Comparison of ENCODE assay signal across 30 cellular contexts in genomic region chr4:113998531-113998930, GRCh38. TPM values are rescaled to one million over a fixed set of nuclear protein-coding genes. Genes with fewer than 3 reads are reported as not detected.
"Had no signal": no experiment of that assay in that cellular context is flagged by ENCODE, and none has a peak within 500 bp of the region (broad histone marks: within the 10 kb centered on the region; RNA-seq: fewer than 3 reads in every experiment).

No MANE protein-coding gene starts in this region.

- H3K4me3 ChIP-seq: colonic mucosa, dorsolateral prefrontal cortex, heart left ventricle, lower lobe of right lung, neural progenitor cell, psoas muscle, testis, uterus had no signal

- H3K27ac ChIP-seq: colonic mucosa, dorsolateral prefrontal cortex, heart left ventricle, lower lobe of right lung, neural progenitor cell, parathyroid adenoma, psoas muscle, testis, uterus had no signal

- H3K9ac ChIP-seq: neural progenitor cell, parathyroid adenoma had no signal

- H3K4me1 ChIP-seq: heart left ventricle, lower lobe of right lung, neural progenitor cell, parathyroid adenoma, psoas muscle, testis, uterus had no signal

- H3K36me3 ChIP-seq: colonic mucosa, heart left ventricle, lower lobe of right lung, neural progenitor cell, uterus had no signal

- H3K4me2 ChIP-seq: neural progenitor cell had no signal

- ATAC-seq: activated CD4-positive, alpha-beta T cell treated with anti-CD3 and anti-CD28 coated beads for 36 hours; activated CD8-positive, alpha-beta memory T cell treated with anti-CD3 and anti-CD28 coated beads, Interleukin-2, amount 10 ng/mL, durations not matched to agents 7 days and 5 days; activated CD8-positive, alpha-beta T cell treated with anti-CD3 and anti-CD28 coated beads, Interleukin-2, amount 10 ng/mL, durations not matched to agents 7 days and 5 days; activated naive CD8-positive, alpha-beta T cell treated with anti-CD3 and anti-CD28 coated beads, Interleukin-2, amount 50 U/mL, for 24 hours; lower lobe of right lung; naive thymus-derived CD8-positive, alpha-beta T cell; psoas muscle had no signal

- H3K9me3 ChIP-seq: colonic mucosa, heart left ventricle, lower lobe of right lung, psoas muscle, testis, uterus had no signal

- H3K79me2 ChIP-seq: parathyroid adenoma had no signal

- H3K27me3 ChIP-seq: colonic mucosa, dorsolateral prefrontal cortex, heart left ventricle, neural progenitor cell, testis, uterus had no signal

- DNase-seq: activated CD4-positive, alpha-beta T cell treated with anti-CD3 and anti-CD28 coated beads for 36 hours; activated CD4-positive, CD25-positive, alpha-beta regulatory T cell; activated CD8-positive, alpha-beta memory T cell treated with anti-CD3 and anti-CD28 coated beads, Interleukin-2, amount 10 ng/mL, durations not matched to agents 7 days and 5 days; activated CD8-positive, alpha-beta T cell treated with anti-CD3 and anti-CD28 coated beads, Interleukin-2, amount 10 ng/mL, durations not matched to agents 7 days and 5 days; activated naive CD8-positive, alpha-beta T cell treated with anti-CD3 and anti-CD28 coated beads, Interleukin-2, amount 50 U/mL, for 24 hours; activated T-cell treated with anti-CD3 and anti-CD28 coated beads, Interleukin-2, amount 50 U/mL, for 48 hours; anterior cingulate cortex; cerebellar nuclear complex; dorsolateral prefrontal cortex; effector memory CD4-positive, alpha-beta T cell; heart left ventricle; hypothalamus; immature natural killer cell; kidney; lower lobe of right lung; mesenchymal stem cell; naive thymus-derived CD8-positive, alpha-beta T cell; occipital lobe; psoas muscle; stimulated activated CD4-positive, alpha-beta T cell treated with anti-CD3 and anti-CD28 coated beads, Interleukin-15, amount 100 ng/mL, for 24 hours; stimulated activated CD4-positive, alpha-beta T cell treated with anti-CD3 and anti-CD28 coated beads, Interleukin-2, amount 100 ng/mL, for 24 hours; stimulated activated naive CD4-positive, alpha-beta T cell; T-helper 1 cell; testis; trophoblast cell; uterus had no signal

- H2AFZ ChIP-seq: neural progenitor cell, parathyroid adenoma had no signal

RNA-seq across cellular contexts. Expression of gene ARSJ, which starts 19.1 kb away (rescaled TPM):
- total RNA-seq: activated CD8-positive, alpha-beta memory T cell treated with anti-CD3 and anti-CD28 coated beads, Interleukin-2, amount 10 ng/mL, durations not matched to agents 7 days and 5 days; activated CD8-positive, alpha-beta T cell treated with anti-CD3 and anti-CD28 coated beads, Interleukin-2, amount 10 ng/mL, durations not matched to agents 7 days and 5 days; activated T-helper 2 cell treated with anti-CD3 and anti-CD28 coated beads, Interferon-gamma antibody, Interleukin-2, Interleukin-4, amounts not matched to agents 10 μg/mL and 5 μg/mL and 100 μg/mL, durations not matched to agents 14 hours and 24 hours and 36 hours had no signal
- polyA plus RNA-seq: naive thymus-derived CD8-positive, alpha-beta T cell had no signal
